1 cellular context compared by ENCODE assay signal in genomic region chr11:72786305-72787261, GRCh38.
TF ChIP-seq lines count a peak whose summit lies in the region.

No MANE protein-coding gene starts in this region.

TF ChIP-seq in HepG2, 621 proteins besides CTCF, POLR2A, EP300 and RAD21 (continued from another document):
- TF ChIP-seq FOXP4 (CRISPR knock-in tag; IDR thresholded peaks at IDR 0.05) (peak; percentile 75), MAZ (IDR thresholded peaks at IDR 0.05; ENCODE audit: borderline replicate concordance, low read depth, low read length) (no peak), MAZ (CRISPR knock-in tag; IDR thresholded peaks at IDR 0.05; ENCODE audit: low read depth) (peak; percentile 18), ZNF281 (CRISPR knock-in tag; IDR thresholded peaks at IDR 0.05; ENCODE audit: borderline replicate concordance) (no peak; the same call in 1 of the 2 replicates), RERE (CRISPR knock-in tag; IDR thresholded peaks at IDR 0.05; ENCODE audit: low read depth) (peak; percentile 51; the same call in 1 of the 2 replicates), KAT8 (CRISPR knock-in tag; IDR thresholded peaks at IDR 0.05) (0 out of 2 replicates have a peak, but pooled peaks have one; percentile 47), HNF4G (IDR thresholded peaks at IDR 0.05; ENCODE audit: borderline replicate concordance, low read depth, low read length) (peak; percentile 18; the same call in 1 of the 2 replicates), HNF4G (CRISPR knock-in tag; IDR thresholded peaks at IDR 0.05; ENCODE audit: borderline replicate concordance, low read depth) (no peak), KLF9 (CRISPR knock-in tag; IDR thresholded peaks at IDR 0.05; ENCODE audit: low read depth) (no peak), ZNF891 (CRISPR knock-in tag; IDR thresholded peaks at IDR 0.05) (0 out of 2 replicates have a peak, but pooled peaks have one; percentile 35), JUNB (CRISPR knock-in tag; IDR thresholded peaks at IDR 0.05; ENCODE audit: borderline replicate concordance) (no peak), ZNF788 (CRISPR knock-in tag; IDR thresholded peaks at IDR 0.05; ENCODE audit: borderline replicate concordance) (no peak), ZNF562 (CRISPR knock-in tag; IDR thresholded peaks at IDR 0.05; ENCODE audit: borderline replicate concordance) (no peak), RARA (CRISPR knock-in tag; IDR thresholded peaks at IDR 0.05) (peak; percentile 67), FOXA3 (CRISPR knock-in tag; IDR thresholded peaks at IDR 0.05) (peak; percentile 78), EEA1 (CRISPR knock-in tag; IDR thresholded peaks at IDR 0.05; ENCODE audit: borderline replicate concordance) (0 out of 2 replicates have a peak, but pooled peaks have one; percentile 40), HNF1A (IDR thresholded peaks at IDR 0.05; ENCODE audit: low read depth) (no peak), HNF1A (CRISPR knock-in tag; IDR thresholded peaks at IDR 0.05; ENCODE audit: borderline replicate concordance) (peak; percentile 41; the same call in 1 of the 2 replicates), ASH2L (IDR thresholded peaks at IDR 0.05; ENCODE audit: insufficient read length, low read depth, low read length) (no peak), SPEN (CRISPR knock-in tag; IDR thresholded peaks at IDR 0.05; ENCODE audit: low read depth) (peak; percentile 58), THAP7 (CRISPR knock-in tag; IDR thresholded peaks at IDR 0.05) (0 out of 2 replicates have a peak, but pooled peaks have one; percentile 35)
- TF ChIP-seq, protein P1, sequence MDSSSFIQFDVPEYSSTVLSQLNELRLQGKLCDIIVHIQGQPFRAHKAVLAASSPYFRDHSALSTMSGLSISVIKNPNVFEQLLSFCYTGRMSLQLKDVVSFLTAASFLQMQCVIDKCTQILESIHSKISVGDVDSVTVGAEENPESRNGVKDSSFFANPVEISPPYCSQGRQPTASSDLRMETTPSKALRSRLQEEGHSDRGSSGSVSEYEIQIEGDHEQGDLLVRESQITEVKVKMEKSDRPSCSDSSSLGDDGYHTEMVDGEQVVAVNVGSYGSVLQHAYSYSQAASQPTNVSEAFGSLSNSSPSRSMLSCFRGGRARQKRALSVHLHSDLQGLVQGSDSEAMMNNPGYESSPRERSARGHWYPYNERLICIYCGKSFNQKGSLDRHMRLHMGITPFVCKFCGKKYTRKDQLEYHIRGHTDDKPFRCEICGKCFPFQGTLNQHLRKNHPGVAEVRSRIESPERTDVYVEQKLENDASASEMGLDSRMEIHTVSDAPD (CRISPR knock-in tag; IDR thresholded peaks at IDR 0.05), result 0 out of 2 replicates have a peak, but pooled peaks have one; percentile 3
